Comparison of ENCODE assay signal across 1 cellular context in the genomic region with DNA sequence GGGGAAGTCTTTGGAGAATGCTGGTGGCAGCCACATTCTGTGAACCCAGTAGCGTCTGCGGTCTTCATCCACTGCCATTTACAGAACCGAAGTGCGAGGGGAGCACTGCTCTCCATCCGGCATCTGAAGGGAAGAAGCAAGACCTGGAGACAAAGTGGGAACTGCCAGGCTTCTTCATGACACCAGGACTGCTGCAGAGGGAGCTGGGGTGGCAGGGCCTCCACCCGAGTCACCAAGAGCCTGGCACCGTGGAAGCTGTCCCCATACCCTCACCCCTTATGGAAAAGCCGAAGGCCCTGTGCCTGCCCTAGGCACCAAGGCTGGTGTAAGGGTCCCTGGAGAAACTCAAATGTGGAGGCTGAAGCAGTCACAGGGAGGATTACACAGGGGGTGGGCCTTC.
TF ChIP-seq lines count a peak whose summit lies in the region.

No MANE protein-coding gene starts in this region.

TF ChIP-seq in GM23338, 12 proteins besides CTCF, POLR2A, EP300 and RAD21 (continued from another document):
- TF ChIP-seq, protein P1, sequence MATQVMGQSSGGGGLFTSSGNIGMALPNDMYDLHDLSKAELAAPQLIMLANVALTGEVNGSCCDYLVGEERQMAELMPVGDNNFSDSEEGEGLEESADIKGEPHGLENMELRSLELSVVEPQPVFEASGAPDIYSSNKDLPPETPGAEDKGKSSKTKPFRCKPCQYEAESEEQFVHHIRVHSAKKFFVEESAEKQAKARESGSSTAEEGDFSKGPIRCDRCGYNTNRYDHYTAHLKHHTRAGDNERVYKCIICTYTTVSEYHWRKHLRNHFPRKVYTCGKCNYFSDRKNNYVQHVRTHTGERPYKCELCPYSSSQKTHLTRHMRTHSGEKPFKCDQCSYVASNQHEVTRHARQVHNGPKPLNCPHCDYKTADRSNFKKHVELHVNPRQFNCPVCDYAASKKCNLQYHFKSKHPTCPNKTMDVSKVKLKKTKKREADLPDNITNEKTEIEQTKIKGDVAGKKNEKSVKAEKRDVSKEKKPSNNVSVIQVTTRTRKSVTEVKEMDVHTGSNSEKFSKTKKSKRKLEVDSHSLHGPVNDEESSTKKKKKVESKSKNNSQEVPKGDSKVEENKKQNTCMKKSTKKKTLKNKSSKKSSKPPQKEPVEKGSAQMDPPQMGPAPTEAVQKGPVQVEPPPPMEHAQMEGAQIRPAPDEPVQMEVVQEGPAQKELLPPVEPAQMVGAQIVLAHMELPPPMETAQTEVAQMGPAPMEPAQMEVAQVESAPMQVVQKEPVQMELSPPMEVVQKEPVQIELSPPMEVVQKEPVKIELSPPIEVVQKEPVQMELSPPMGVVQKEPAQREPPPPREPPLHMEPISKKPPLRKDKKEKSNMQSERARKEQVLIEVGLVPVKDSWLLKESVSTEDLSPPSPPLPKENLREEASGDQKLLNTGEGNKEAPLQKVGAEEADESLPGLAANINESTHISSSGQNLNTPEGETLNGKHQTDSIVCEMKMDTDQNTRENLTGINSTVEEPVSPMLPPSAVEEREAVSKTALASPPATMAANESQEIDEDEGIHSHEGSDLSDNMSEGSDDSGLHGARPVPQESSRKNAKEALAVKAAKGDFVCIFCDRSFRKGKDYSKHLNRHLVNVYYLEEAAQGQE (IDR thresholded peaks at IDR 0.05; ENCODE audit: unreplicated experiment), result no peak
- TF ChIP-seq EZH2phosphoT487 (IDR thresholded peaks at IDR 0.05; ENCODE audit: unreplicated experiment), result no peak
- no peak for TF ChIP-seq STAT1 (IDR thresholded peaks at IDR 0.05; ENCODE audit: unreplicated experiment)
- TF ChIP-seq, protein P2, sequence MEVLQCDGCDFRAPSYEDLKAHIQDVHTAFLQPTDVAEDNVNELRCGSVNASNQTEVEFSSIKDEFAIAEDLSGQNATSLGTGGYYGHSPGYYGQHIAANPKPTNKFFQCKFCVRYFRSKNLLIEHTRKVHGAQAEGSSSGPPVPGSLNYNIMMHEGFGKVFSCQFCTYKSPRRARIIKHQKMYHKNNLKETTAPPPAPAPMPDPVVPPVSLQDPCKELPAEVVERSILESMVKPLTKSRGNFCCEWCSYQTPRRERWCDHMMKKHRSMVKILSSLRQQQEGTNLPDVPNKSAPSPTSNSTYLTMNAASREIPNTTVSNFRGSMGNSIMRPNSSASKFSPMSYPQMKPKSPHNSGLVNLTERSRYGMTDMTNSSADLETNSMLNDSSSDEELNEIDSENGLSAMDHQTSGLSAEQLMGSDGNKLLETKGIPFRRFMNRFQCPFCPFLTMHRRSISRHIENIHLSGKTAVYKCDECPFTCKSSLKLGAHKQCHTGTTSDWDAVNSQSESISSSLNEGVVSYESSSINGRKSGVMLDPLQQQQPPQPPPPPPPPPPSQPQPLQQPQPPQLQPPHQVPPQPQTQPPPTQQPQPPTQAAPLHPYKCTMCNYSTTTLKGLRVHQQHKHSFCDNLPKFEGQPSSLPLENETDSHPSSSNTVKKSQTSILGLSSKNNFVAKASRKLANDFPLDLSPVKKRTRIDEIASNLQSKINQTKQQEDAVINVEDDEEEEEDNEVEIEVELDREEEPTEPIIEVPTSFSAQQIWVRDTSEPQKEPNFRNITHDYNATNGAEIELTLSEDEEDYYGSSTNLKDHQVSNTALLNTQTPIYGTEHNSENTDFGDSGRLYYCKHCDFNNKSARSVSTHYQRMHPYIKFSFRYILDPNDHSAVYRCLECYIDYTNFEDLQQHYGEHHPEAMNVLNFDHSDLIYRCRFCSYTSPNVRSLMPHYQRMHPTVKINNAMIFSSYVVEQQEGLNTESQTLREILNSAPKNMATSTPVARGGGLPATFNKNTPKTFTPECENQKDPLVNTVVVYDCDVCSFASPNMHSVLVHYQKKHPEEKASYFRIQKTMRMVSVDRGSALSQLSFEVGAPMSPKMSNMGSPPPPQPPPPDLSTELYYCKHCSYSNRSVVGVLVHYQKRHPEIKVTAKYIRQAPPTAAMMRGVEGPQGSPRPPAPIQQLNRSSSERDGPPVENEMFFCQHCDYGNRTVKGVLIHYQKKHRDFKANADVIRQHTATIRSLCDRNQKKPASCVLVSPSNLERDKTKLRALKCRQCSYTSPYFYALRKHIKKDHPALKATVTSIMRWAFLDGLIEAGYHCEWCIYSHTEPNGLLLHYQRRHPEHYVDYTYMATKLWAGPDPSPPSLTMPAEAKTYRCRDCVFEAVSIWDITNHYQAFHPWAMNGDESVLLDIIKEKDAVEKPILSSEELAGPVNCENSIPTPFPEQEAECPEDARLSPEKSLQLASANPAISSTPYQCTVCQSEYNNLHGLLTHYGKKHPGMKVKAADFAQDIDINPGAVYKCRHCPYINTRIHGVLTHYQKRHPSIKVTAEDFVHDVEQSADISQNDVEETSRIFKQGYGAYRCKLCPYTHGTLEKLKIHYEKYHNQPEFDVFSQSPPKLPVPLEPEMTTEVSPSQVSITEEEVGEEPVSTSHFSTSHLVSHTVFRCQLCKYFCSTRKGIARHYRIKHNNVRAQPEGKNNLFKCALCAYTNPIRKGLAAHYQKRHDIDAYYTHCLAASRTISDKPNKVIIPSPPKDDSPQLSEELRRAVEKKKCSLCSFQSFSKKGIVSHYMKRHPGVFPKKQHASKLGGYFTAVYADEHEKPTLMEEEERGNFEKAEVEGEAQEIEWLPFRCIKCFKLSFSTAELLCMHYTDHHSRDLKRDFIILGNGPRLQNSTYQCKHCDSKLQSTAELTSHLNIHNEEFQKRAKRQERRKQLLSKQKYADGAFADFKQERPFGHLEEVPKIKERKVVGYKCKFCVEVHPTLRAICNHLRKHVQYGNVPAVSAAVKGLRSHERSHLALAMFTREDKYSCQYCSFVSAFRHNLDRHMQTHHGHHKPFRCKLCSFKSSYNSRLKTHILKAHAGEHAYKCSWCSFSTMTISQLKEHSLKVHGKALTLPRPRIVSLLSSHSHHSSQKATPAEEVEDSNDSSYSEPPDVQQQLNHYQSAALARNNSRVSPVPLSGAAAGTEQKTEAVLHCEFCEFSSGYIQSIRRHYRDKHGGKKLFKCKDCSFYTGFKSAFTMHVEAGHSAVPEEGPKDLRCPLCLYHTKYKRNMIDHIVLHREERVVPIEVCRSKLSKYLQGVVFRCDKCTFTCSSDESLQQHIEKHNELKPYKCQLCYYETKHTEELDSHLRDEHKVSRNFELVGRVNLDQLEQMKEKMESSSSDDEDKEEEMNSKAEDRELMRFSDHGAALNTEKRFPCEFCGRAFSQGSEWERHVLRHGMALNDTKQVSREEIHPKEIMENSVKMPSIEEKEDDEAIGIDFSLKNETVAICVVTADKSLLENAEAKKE (CRISPR knock-in tag; IDR thresholded peaks at IDR 0.05), result no peak
- TF ChIP-seq NANOG (IDR thresholded peaks at IDR 0.05; ENCODE audit: borderline replicate concordance), result no peak
- no peak for TF ChIP-seq CREB1 (CRISPR knock-in tag; IDR thresholded peaks at IDR 0.05; ENCODE audit: low read depth)
TF ChIP-seq in GM23338: peak in this region for 0.
